ENCODE assay signal across 28 cellular contexts in genomic region chr21:45234906-45235305, GRCh38.
"Had no signal": no experiment of that assay in that cellular context is flagged by ENCODE, and none has a peak within 500 bp of the region (broad histone marks: within the 10 kb centered on the region; RNA-seq: fewer than 3 reads in every experiment).

No MANE protein-coding gene starts in this region.

- DNase-seq: activated CD4-positive, alpha-beta T cell treated with anti-CD3 and anti-CD28 coated beads for 36 hours; activated CD4-positive, alpha-beta T cell treated with anti-CD3 and anti-CD28 coated beads, Interleukin-2, amount 50 U/mL, for 4 hours; activated CD8-positive, alpha-beta memory T cell treated with anti-CD3 and anti-CD28 coated beads, Interleukin-2, amount 50 U/mL, for 48 hours; activated CD8-positive, alpha-beta T cell treated with anti-CD3 and anti-CD28 coated beads, Interleukin-2, amount 10 ng/mL, durations not matched to agents 7 days and 5 days; activated effector memory CD4-positive, alpha-beta T cell treated with anti-CD3 and anti-CD28 coated beads, Interleukin-2, amount 50 U/mL, for 16 hours; activated naive CD4-positive, alpha-beta T cell treated with Interleukin-2 at 50 U/mL for 16 hours; activated naive CD8-positive, alpha-beta T cell treated with anti-CD3 and anti-CD28 coated beads, Interleukin-2, amount 50 U/mL, for 24 hours; activated T-cell treated with anti-CD3 and anti-CD28 coated beads, Interleukin-2, amount 50 U/mL, for 1 hour; amniotic stem cell; body of pancreas; KG1; MV-4-11; NCI-H1092 treated with DMSO at 0.1 percent for 48 hours; NCI-H1417 treated with DMSO at 0.1 percent for 48 hours; NCI-H1694; NCI-H2029; NCI-H2107; NCI-H2171 treated with DMSO at 0.1 percent for 48 hours; NCI-H226; NCI-H526 treated with DMSO at 0.1 percent for 48 hours; PC-3; SHP77; T-helper 2 cell; T1000 had no signal

- H3K27me3 Mint-ChIP-seq: central memory CD8-positive, alpha-beta T cell had no signal

- H3K27ac Mint-ChIP-seq: activated CD8-positive, alpha-beta T cell treated with anti-CD3 and anti-CD28 coated beads, Interleukin-2, amount 10 ng/mL, durations not matched to agents 7 days and 5 days; activated naive CD4-positive, alpha-beta T cell treated with anti-CD3 and anti-CD28 coated beads, Interleukin-2, amount 50 U/mL, for 72 hours; activated naive CD8-positive, alpha-beta T cell treated with anti-CD3 and anti-CD28 coated beads, Interleukin-2, amount 50 U/mL, for 24 hours; IgD-negative memory B cell had no signal

- H3K4me1 Mint-ChIP-seq: activated CD4-positive, alpha-beta T cell treated with anti-CD3 and anti-CD28 coated beads for 36 hours; activated naive CD8-positive, alpha-beta T cell treated with anti-CD3 and anti-CD28 coated beads, Interleukin-2, amount 50 U/mL, for 24 hours; central memory CD8-positive, alpha-beta T cell; IgD-negative memory B cell had no signal

- H3K36me3 ChIP-seq: ascending aorta had no signal

- H3K4me3 ChIP-seq: body of pancreas had no signal

- H3K36me3 Mint-ChIP-seq: activated naive CD4-positive, alpha-beta T cell treated with anti-CD3 and anti-CD28 coated beads, Interleukin-2, amount 50 U/mL, for 72 hours; IgD-negative memory B cell had no signal

- H3K9me3 ChIP-seq: ascending aorta, body of pancreas had no signal

- H3K27ac ChIP-seq: ascending aorta, body of pancreas had no signal

- H3K4me3 Mint-ChIP-seq: activated CD8-positive, alpha-beta T cell treated with anti-CD3 and anti-CD28 coated beads, Interleukin-2, amount 10 ng/mL, durations not matched to agents 7 days and 5 days; activated naive CD8-positive, alpha-beta T cell treated with anti-CD3 and anti-CD28 coated beads, Interleukin-2, amount 50 U/mL, for 24 hours; IgD-negative memory B cell had no signal

- H3K27me3 ChIP-seq: ascending aorta had no signal

- H3K4me1 ChIP-seq: ascending aorta, body of pancreas had no signal

- ATAC-seq: activated CD4-positive, alpha-beta T cell treated with anti-CD3 and anti-CD28 coated beads for 36 hours; activated CD8-positive, alpha-beta T cell treated with anti-CD3 and anti-CD28 coated beads, Interleukin-2, amount 10 ng/mL, durations not matched to agents 7 days and 5 days; activated naive CD4-positive, alpha-beta T cell treated with anti-CD3 and anti-CD28 coated beads, Interleukin-2, amount 50 U/mL, for 72 hours; activated naive CD8-positive, alpha-beta T cell treated with anti-CD3 and anti-CD28 coated beads, Interleukin-2, amount 50 U/mL, for 24 hours; body of pancreas; PC-3 had no signal

- H3K9me3 Mint-ChIP-seq: activated naive CD4-positive, alpha-beta T cell treated with anti-CD3 and anti-CD28 coated beads, Interleukin-2, amount 50 U/mL, for 72 hours; activated naive CD8-positive, alpha-beta T cell treated with anti-CD3 and anti-CD28 coated beads, Interleukin-2, amount 50 U/mL, for 24 hours; central memory CD8-positive, alpha-beta T cell had no signal
